Comparison of ENCODE assay signal across 26 cellular contexts in genomic region chr11:4008116-4008515, GRCh38.
"Had no signal": no experiment of that assay in that cellular context is flagged by ENCODE, and none has a peak within 500 bp of the region (broad histone marks: within the 10 kb centered on the region; RNA-seq: fewer than 3 reads in every experiment).

No MANE protein-coding gene starts in this region.

- H3K4me2 ChIP-seq: neural progenitor cell had no signal

- H3K9ac ChIP-seq: neural progenitor cell, parathyroid adenoma had no signal

- H3K27ac ChIP-seq: neural progenitor cell, ovary, parathyroid adenoma, right lobe of liver, sigmoid colon, suprapubic skin, testis, tibial artery, transverse colon, upper lobe of right lung, uterus had no signal

- H3K27me3 ChIP-seq: neural progenitor cell, ovary, right lobe of liver, sigmoid colon, suprapubic skin, testis, tibial artery, transverse colon, upper lobe of right lung, uterus had no signal

- ATAC-seq: right cardiac atrium; right lobe of liver; stimulated activated memory B cell treated with anti-CD40 and anti-IgM and Interleukin-4, amounts not matched to agents 10 μg/mL and 1 μg/mL and 100 μg/mL, for 72 hours; stimulated activated naive CD8-positive, alpha-beta T cell treated with anti-CD3 and anti-CD28 coated beads, Interleukin-15, Interleukin-2, amounts not matched to agents 100 U/mL and 50 U/mL, for 24 hours; upper lobe of right lung had no signal

- H3K4me3 ChIP-seq: neural progenitor cell, ovary, psoas muscle, right lobe of liver, sigmoid colon, suprapubic skin, testis, tibial artery, transverse colon, upper lobe of right lung, uterus had no signal

- H3K9me3 ChIP-seq: ovary, psoas muscle, right lobe of liver, sigmoid colon, suprapubic skin, testis, tibial artery, transverse colon, uterus had no signal

- FAIRE-seq: small intestine had no signal

- H3K4me1 ChIP-seq: neural progenitor cell, parathyroid adenoma, right lobe of liver, sigmoid colon, suprapubic skin, testis, tibial artery, transverse colon, upper lobe of right lung, uterus had no signal

- DNase-seq: natural killer cell; occipital lobe; ovary; posterior cingulate gyrus; psoas muscle; right cardiac atrium; right lobe of liver; sigmoid colon; small intestine; stimulated activated CD4-positive, alpha-beta T cell treated with anti-CD3 and anti-CD28 coated beads, Interleukin-15, amount 100 ng/mL, for 24 hours; stimulated activated CD4-positive, alpha-beta T cell treated with anti-CD3 and anti-CD28 coated beads, Interleukin-2, amount 100 ng/mL, for 24 hours; stimulated activated CD4-positive, alpha-beta T cell treated with anti-CD3 and anti-CD28 coated beads, Interleukin-2, amount 100 ng/mL, for 48 hours; stimulated activated CD4-positive, alpha-beta T cell treated with anti-CD3 and anti-CD28 coated beads, Interleukin-4, amount 100 ng/mL, for 24 hours; stimulated activated naive CD4-positive, alpha-beta T cell; stimulated activated naive CD8-positive, alpha-beta T cell treated with anti-CD3 and anti-CD28 coated beads, Interleukin-15, amount 100 ng/mL, for 72 hours; stimulated activated naive CD8-positive, alpha-beta T cell treated with anti-CD3 and anti-CD28 coated beads, Interleukin-15, Interleukin-2, amounts not matched to agents 100 U/mL and 50 U/mL, for 24 hours; substantia nigra; testis; tibial artery; transverse colon; upper lobe of right lung; uterus had no signal

- H3K79me2 ChIP-seq: parathyroid adenoma had no signal

- H3K36me3 ChIP-seq: neural progenitor cell, ovary, right lobe of liver, sigmoid colon, suprapubic skin, tibial artery, transverse colon, upper lobe of right lung, uterus had no signal

- H2AFZ ChIP-seq: neural progenitor cell, parathyroid adenoma had no signal
